19 cellular contexts compared by ENCODE assay signal in genomic region chr16:23387666-23388065, GRCh38.
"Had no signal": no experiment of that assay in that cellular context is flagged by ENCODE, and none has a peak within 500 bp of the region (broad histone marks: within the 10 kb centered on the region; RNA-seq: fewer than 3 reads in every experiment).

No MANE protein-coding gene starts in this region.

- H3K4me2 ChIP-seq: neural progenitor cell had no signal

- H3K27me3 Mint-ChIP-seq: naive thymus-derived CD8-positive, alpha-beta T cell had no signal

- H2AFZ ChIP-seq: neural progenitor cell had no signal

- H3K27me3 ChIP-seq: colonic mucosa, esophagus squamous epithelium, gastroesophageal sphincter, neural progenitor cell, ovary, right atrium auricular region, sigmoid colon had no signal

- H3K4me3 ChIP-seq: colonic mucosa, esophagus squamous epithelium, gastroesophageal sphincter, mucosa of descending colon, neural progenitor cell, ovary, right atrium auricular region, sigmoid colon, skin epidermis had no signal

- H3K4me1 ChIP-seq: colonic mucosa, neural progenitor cell had no signal

- H3K9me3 ChIP-seq: colonic mucosa, esophagus squamous epithelium, gastroesophageal sphincter, mucosa of descending colon, ovary, right atrium auricular region, sigmoid colon had no signal

- H3K27ac Mint-ChIP-seq: immature natural killer cell, neural progenitor cell had no signal

- H3K9me3 Mint-ChIP-seq: immature natural killer cell; naive thymus-derived CD8-positive, alpha-beta T cell; neural progenitor cell had no signal

- H3K36me3 ChIP-seq: colonic mucosa, neural progenitor cell, ovary had no signal

- ATAC-seq: gastroesophageal sphincter; left cardiac atrium; left ventricle myocardium superior; mucosa of descending colon; naive thymus-derived CD8-positive, alpha-beta T cell had no signal

- H3K4me1 Mint-ChIP-seq: immature natural killer cell; naive thymus-derived CD8-positive, alpha-beta T cell; neural progenitor cell had no signal

- H3K27ac ChIP-seq: colonic mucosa, esophagus squamous epithelium, gastroesophageal sphincter, neural progenitor cell, ovary, right atrium auricular region, sigmoid colon, skin epidermis had no signal

- H3K4me3 Mint-ChIP-seq: immature natural killer cell, neural progenitor cell had no signal

- DNase-seq: colonic mucosa; dermis blood vessel endothelial cell; esophagus squamous epithelium; foreskin fibroblast; glutamatergic neuron; immature natural killer cell; left cardiac atrium; left ventricle myocardium superior; naive thymus-derived CD8-positive, alpha-beta T cell; nucleus accumbens; ovary; sigmoid colon; stimulated activated naive CD4-positive, alpha-beta T cell treated with Interleukin-2 at 50 U/mL for 16 hours; trophoblast cell had no signal
